ENCODE assay signal across 15 cellular contexts in genomic region chr12:46390304-46390703, GRCh38. TPM values are rescaled to one million over a fixed set of nuclear protein-coding genes. Genes with fewer than 3 reads are reported as not detected.
DNase-seq lines count a peak whose midpoint lies in the region; ATAC-seq and TF ChIP-seq lines count a peak whose summit lies in the region.
"Had no signal": no experiment of that assay in that cellular context is flagged by ENCODE, and none has a peak within 500 bp of the region (broad histone marks: within the 10 kb centered on the region; RNA-seq: fewer than 3 reads in every experiment).

No MANE protein-coding gene starts in this region.

- ATAC-seq in HG02885 (IDR thresholded peaks at IDR 0.05; ENCODE audit: poor library complexity, unreplicated experiment) = no peak
- ATAC-seq in CD4-positive, alpha-beta T cell (ENCODE audit: poor library complexity) = no peak
- ATAC-seq: activated CD4-positive, CD25-positive, alpha-beta regulatory T cell treated with anti-CD3 and anti-CD28 coated beads, Interleukin-2, amount 50 U/mL, for 24 hours; effector memory CD8-positive, alpha-beta T cell; pancreas had no signal

- H3K27me3 ChIP-seq in HUES48 (ENCODE audit: control insufficient read depth, insufficient read depth, low read length) = no peaks in the 10 kb centered on the region
- H3K27me3 ChIP-seq in prostate gland (replicated peaks; ENCODE audit: insufficient read depth) = no peaks in the 10 kb centered on the region
- no peaks in the 10 kb centered on the region for H3K27me3 ChIP-seq in SJCRH30
- H3K27me3 ChIP-seq in CD4-positive, alpha-beta T cell (ENCODE audit: control insufficient read depth, insufficient read depth, low read length) = no peaks in the 10 kb centered on the region
- H3K27me3 ChIP-seq: pancreas had no signal

- DNase-seq in DMS79 (lab: John Stamatoyannopoulos, UW) = peak; percentile 41
- no peak for DNase-seq in chondrocyte (ENCODE audit: low spot score)
- DNase-seq in prostate gland (ENCODE audit: low spot score) = no peak
- no peak for DNase-seq in SJCRH30
- DNase-seq in activated naive CD4-positive, alpha-beta T cell treated with anti-CD3 and anti-CD28 coated beads, Interleukin-2, amount 10 ng/mL, durations not matched to agents 7 days and 5 days = no peak
- DNase-seq in CD4-positive, alpha-beta T cell = no peak
- DNase-seq: Caco-2; effector memory CD8-positive, alpha-beta T cell; NCI-H1694 treated with DMSO at 0.1 percent for 48 hours; pancreas had no signal

- TF ChIP-seq POLR2A in prostate gland (IDR thresholded peaks at IDR 0.05) = no peak

- CTCF ChIA-PET in activated naive CD4-positive, alpha-beta T cell treated with anti-CD3 and anti-CD28 coated beads, Interleukin-2, amount 10 ng/mL, durations not matched to agents 7 days and 5 days (lab: Charles Lee) = interaction anchor here (1.4 kb wide), 1 partner anchor 86 kb away, joined by 4 read pairs; no protein-coding TSS in a partner anchor
- CTCF ChIA-PET in CD4-positive, alpha-beta T cell (lab: Charles Lee) = no interaction called here

- 40% methylated on average over 1 of the region's 1 CpG for WGBS in prostate gland

- intact Hi-C loops in prostate gland (cut with DNase I) = no loop called here
- intact Hi-C loops in CD4-positive, alpha-beta T cell (cut with DNase I, micrococcal nuclease) = loop anchor here in 1 of 2 experiments (5.0 kb wide), 1 partner anchor 52 kb away; no protein-coding TSS in a partner anchor

- no peak overlapping the region for H3K9ac ChIP-seq in HUES48 (ENCODE audit: low read depth, low read length)

- H3K36me3 Mint-ChIP-seq in chondrocyte (ENCODE audit: low read depth) = no peaks in the 10 kb centered on the region
- H3K36me3 Mint-ChIP-seq in activated naive CD4-positive, alpha-beta T cell treated with anti-CD3 and anti-CD28 coated beads, Interleukin-2, amount 10 ng/mL, durations not matched to agents 7 days and 5 days = peaks cover 51% of the 10 kb centered on the region
- H3K36me3 Mint-ChIP-seq in CD4-positive, alpha-beta T cell (ENCODE audit: low read depth) = peaks cover 37% of the 10 kb centered on the region

- no peak overlapping the region for H3K4me3 Mint-ChIP-seq in chondrocyte (ENCODE audit: unreplicated experiment)
- no peak overlapping the region for H3K4me3 Mint-ChIP-seq in activated naive CD4-positive, alpha-beta T cell treated with anti-CD3 and anti-CD28 coated beads, Interleukin-2, amount 10 ng/mL, durations not matched to agents 7 days and 5 days
- H3K4me3 Mint-ChIP-seq in CD4-positive, alpha-beta T cell = no peak overlapping the region
- H3K4me3 Mint-ChIP-seq: activated naive CD8-positive, alpha-beta T cell had no signal

- POLR2A ChIA-PET in CD4-positive, alpha-beta T cell (lab: Charles Lee) = no interaction called here

- H3K4me3 ChIP-seq in HUES48 (ENCODE audit: low read depth, low read length) (no peak overlapping the region; the same call in 1 of the 2 replicates), prostate gland (no peak overlapping the region), SJCRH30 (no peak overlapping the region)
- H3K4me3 ChIP-seq: pancreas had no signal

- H3K4me1 ChIP-seq in HUES48 (ENCODE audit: control insufficient read depth, insufficient read depth, low read length) = peaks cover 63% of the 10 kb centered on the region
- peaks cover 4% of the 10 kb centered on the region for H3K4me1 ChIP-seq in prostate gland (replicated peaks)
- H3K4me1 ChIP-seq in SJCRH30 = peaks cover 43% of the 10 kb centered on the region

- H3K36me3 ChIP-seq in HUES48 (ENCODE audit: control insufficient read depth, insufficient read depth, low read length) (peaks cover 19% of the 10 kb centered on the region), prostate gland (no peaks in the 10 kb centered on the region), SJCRH30 (no peaks in the 10 kb centered on the region)
- H3K36me3 ChIP-seq: pancreas had no signal

- peak overlapping the region; percentile 85 for H3K27ac Mint-ChIP-seq in chondrocyte (ENCODE audit: unreplicated experiment)
- H3K27ac Mint-ChIP-seq in activated naive CD4-positive, alpha-beta T cell treated with anti-CD3 and anti-CD28 coated beads, Interleukin-2, amount 10 ng/mL, durations not matched to agents 7 days and 5 days = no peak overlapping the region
- H3K27ac Mint-ChIP-seq in CD4-positive, alpha-beta T cell = no peak overlapping the region
- H3K27ac Mint-ChIP-seq: activated naive CD8-positive, alpha-beta T cell had no signal

- H3K9me3 Mint-ChIP-seq in chondrocyte (ENCODE audit: low read depth) = peaks cover 2% of the 10 kb centered on the region
- no peaks in the 10 kb centered on the region for H3K9me3 Mint-ChIP-seq in activated naive CD4-positive, alpha-beta T cell treated with anti-CD3 and anti-CD28 coated beads, Interleukin-2, amount 10 ng/mL, durations not matched to agents 7 days and 5 days
- H3K9me3 Mint-ChIP-seq in CD4-positive, alpha-beta T cell = no peaks in the 10 kb centered on the region
- H3K9me3 Mint-ChIP-seq: effector memory CD8-positive, alpha-beta T cell had no signal

- no peaks in the 10 kb centered on the region for H3K9me3 ChIP-seq in HUES48 (ENCODE audit: control insufficient read depth, insufficient read depth, low read length)
- H3K9me3 ChIP-seq in prostate gland = no peaks in the 10 kb centered on the region
- 0 out of 2 replicates have a peak, but pooled peaks cover 3% of the 10 kb centered on the region for H3K9me3 ChIP-seq in SJCRH30 (replicated peaks)
- H3K9me3 ChIP-seq in CD4-positive, alpha-beta T cell (ENCODE audit: control insufficient read depth, low read length) = no peaks in the 10 kb centered on the region
- H3K9me3 ChIP-seq: Caco-2, pancreas had no signal

- peak overlapping the region; percentile 39 for H3K27ac ChIP-seq in HUES48 (ENCODE audit: low read depth, low read length)
- H3K27ac ChIP-seq in prostate gland = peak overlapping the region; percentile 5 to 52
- no peak overlapping the region for H3K27ac ChIP-seq in SJCRH30
- H3K27ac ChIP-seq in CD4-positive, alpha-beta T cell (ENCODE audit: low read depth, low read length) = no peak overlapping the region
- H3K27ac ChIP-seq: pancreas, RWPE1 had no signal

- peaks cover 85% of the 10 kb centered on the region for H3K4me1 Mint-ChIP-seq in chondrocyte (ENCODE audit: low read depth)
- peaks cover 62% of the 10 kb centered on the region for H3K4me1 Mint-ChIP-seq in activated naive CD4-positive, alpha-beta T cell treated with anti-CD3 and anti-CD28 coated beads, Interleukin-2, amount 10 ng/mL, durations not matched to agents 7 days and 5 days
- peaks cover 36% of the 10 kb centered on the region for H3K4me1 Mint-ChIP-seq in CD4-positive, alpha-beta T cell (ENCODE audit: low read depth)

- no peaks in the 10 kb centered on the region for H3K27me3 Mint-ChIP-seq in chondrocyte (ENCODE audit: low read depth)
- no peaks in the 10 kb centered on the region for H3K27me3 Mint-ChIP-seq in activated naive CD4-positive, alpha-beta T cell treated with anti-CD3 and anti-CD28 coated beads, Interleukin-2, amount 10 ng/mL, durations not matched to agents 7 days and 5 days
- no peaks in the 10 kb centered on the region for H3K27me3 Mint-ChIP-seq in CD4-positive, alpha-beta T cell
- H3K27me3 Mint-ChIP-seq: activated naive CD8-positive, alpha-beta T cell; effector memory CD8-positive, alpha-beta T cell had no signal

- no peak for TF ChIP-seq CTCF in chondrocyte (IDR thresholded peaks at IDR 0.05)
- TF ChIP-seq CTCF in prostate gland (IDR thresholded peaks at IDR 0.05) = no peak
- no peak for TF ChIP-seq CTCF in CD4-positive, alpha-beta T cell (IDR thresholded peaks at IDR 0.05)

RNA-seq across cellular contexts. Expression of gene SLC38A2, which starts 17.7 kb away (rescaled TPM):
- total RNA-seq in chondrocyte (580 to 614 TPM (median 596 TPM) in 3 replicates), prostate gland (100 to 1,000 TPM; 116 to 264 TPM)
- total RNA-seq in SJCRH30 (2014; rRNA removed; shearing (Covaris generic)) = 213 and 260 TPM in 2 replicates
- 100 to 1,000 TPM; 213 to 222 TPM for total RNA-seq in CD4-positive, alpha-beta T cell

Comparison
In these comparisons a context has a peak if more than half of its experiments do, and no peak if none do; other contexts are left out.
1. H3K27ac ChIP-seq: peak in HUES48 (single experiment) and prostate gland (2 of 2); none in SJCRH30 (single experiment) and CD4-positive, alpha-beta T cell (single experiment).